Comparison of ENCODE assay signal across 1 cellular context in genomic region chr3:128153156-128154011, GRCh38.
TF ChIP-seq lines count a peak whose summit lies in the region.

TSS of gene EEFSEC (plus strand) at chr3:128153481. CDS start at chr3:128153508, 27 bp downstream.

TF ChIP-seq in K562, 482 proteins besides CTCF, POLR2A, EP300 and RAD21 (continued from another document and continues in another):
- TF ChIP-seq PCBP2 (IDR thresholded peaks at IDR 0.05; ENCODE audit: low read depth, low read length, poor library complexity, severe bottlenecking): no peak
- TF ChIP-seq NR2C1 (IDR thresholded peaks at IDR 0.05): no peak
- TF ChIP-seq NR2C1 (tag; IDR thresholded peaks at IDR 0.05): peak; percentile 56
- TF ChIP-seq ZNF263 (CRISPR knock-in tag; IDR thresholded peaks at IDR 0.05; ENCODE audit: borderline replicate concordance): peak; percentile 43; the same call in 1 of the 2 replicates
- TF ChIP-seq, protein P1, sequence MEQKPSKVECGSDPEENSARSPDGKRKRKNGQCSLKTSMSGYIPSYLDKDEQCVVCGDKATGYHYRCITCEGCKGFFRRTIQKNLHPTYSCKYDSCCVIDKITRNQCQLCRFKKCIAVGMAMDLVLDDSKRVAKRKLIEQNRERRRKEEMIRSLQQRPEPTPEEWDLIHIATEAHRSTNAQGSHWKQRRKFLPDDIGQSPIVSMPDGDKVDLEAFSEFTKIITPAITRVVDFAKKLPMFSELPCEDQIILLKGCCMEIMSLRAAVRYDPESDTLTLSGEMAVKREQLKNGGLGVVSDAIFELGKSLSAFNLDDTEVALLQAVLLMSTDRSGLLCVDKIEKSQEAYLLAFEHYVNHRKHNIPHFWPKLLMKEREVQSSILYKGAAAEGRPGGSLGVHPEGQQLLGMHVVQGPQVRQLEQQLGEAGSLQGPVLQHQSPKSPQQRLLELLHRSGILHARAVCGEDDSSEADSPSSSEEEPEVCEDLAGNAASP (IDR thresholded peaks at IDR 0.05): no peak
- TF ChIP-seq ILK (tag; IDR thresholded peaks at IDR 0.05; ENCODE audit: borderline replicate concordance, low read depth): no peak
- 0 out of 2 replicates have a peak, but pooled peaks have one; percentile 51 for TF ChIP-seq DIDO1 (tag; IDR thresholded peaks at IDR 0.05; ENCODE audit: low read depth)
- no peak for TF ChIP-seq TRIM25 (IDR thresholded peaks at IDR 0.05; ENCODE audit: borderline replicate concordance)
- TF ChIP-seq, protein P2, sequence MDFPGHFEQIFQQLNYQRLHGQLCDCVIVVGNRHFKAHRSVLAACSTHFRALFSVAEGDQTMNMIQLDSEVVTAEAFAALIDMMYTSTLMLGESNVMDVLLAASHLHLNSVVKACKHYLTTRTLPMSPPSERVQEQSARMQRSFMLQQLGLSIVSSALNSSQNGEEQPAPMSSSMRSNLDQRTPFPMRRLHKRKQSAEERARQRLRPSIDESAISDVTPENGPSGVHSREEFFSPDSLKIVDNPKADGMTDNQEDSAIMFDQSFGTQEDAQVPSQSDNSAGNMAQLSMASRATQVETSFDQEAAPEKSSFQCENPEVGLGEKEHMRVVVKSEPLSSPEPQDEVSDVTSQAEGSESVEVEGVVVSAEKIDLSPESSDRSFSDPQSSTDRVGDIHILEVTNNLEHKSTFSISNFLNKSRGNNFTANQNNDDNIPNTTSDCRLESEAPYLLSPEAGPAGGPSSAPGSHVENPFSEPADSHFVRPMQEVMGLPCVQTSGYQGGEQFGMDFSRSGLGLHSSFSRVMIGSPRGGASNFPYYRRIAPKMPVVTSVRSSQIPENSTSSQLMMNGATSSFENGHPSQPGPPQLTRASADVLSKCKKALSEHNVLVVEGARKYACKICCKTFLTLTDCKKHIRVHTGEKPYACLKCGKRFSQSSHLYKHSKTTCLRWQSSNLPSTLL (IDR thresholded peaks at IDR 0.05): no peak
- no peak for TF ChIP-seq TFAM (CRISPR knock-in tag; conservative IDR thresholded peaks at IDR 0.05)
- TF ChIP-seq NR3C1 (CRISPR knock-in tag; IDR thresholded peaks at IDR 0.05): 0 out of 2 replicates have a peak, but pooled peaks have one; percentile 64
- peak; percentile 15; the same call in 1 of the 2 replicates for TF ChIP-seq NR2C2 (CRISPR knock-in tag; IDR thresholded peaks at IDR 0.05)
- TF ChIP-seq NR2C2 (tag; IDR thresholded peaks at IDR 0.05): peak; percentile 47; the same call in 1 of the 2 replicates
- peak; percentile 37; the same call in 1 of the 2 replicates for TF ChIP-seq BHLHE40 (IDR thresholded peaks at IDR 0.05; ENCODE audit: low read length)
- peak; percentile 86 to 91 for TF ChIP-seq MAZ (CRISPR knock-in tag; conservative IDR thresholded peaks at IDR 0.05 in 1 of 2, IDR thresholded peaks at IDR 0.05 in 1 of 2)
- TF ChIP-seq BACH1 (tag; IDR thresholded peaks at IDR 0.05): no peak
- TF ChIP-seq ZNF740 (CRISPR knock-in tag; IDR thresholded peaks at IDR 0.05): peak; percentile 81
- no peak for TF ChIP-seq ZNF740 (tag; IDR thresholded peaks at IDR 0.05)
- 0 out of 2 replicates have a peak, but pooled peaks have one; percentile 43 for TF ChIP-seq RBM34 (IDR thresholded peaks at IDR 0.05; ENCODE audit: borderline replicate concordance, insufficient read depth, low read length)
- no peak for TF ChIP-seq THRAP3 (IDR thresholded peaks at IDR 0.05; ENCODE audit: borderline replicate concordance)
- TF ChIP-seq CREB3L1 (IDR thresholded peaks at IDR 0.05; ENCODE audit: borderline replicate concordance, low read depth): peak; percentile 67; the same call in 1 of the 2 replicates
- TF ChIP-seq ZNF644 (tag; IDR thresholded peaks at IDR 0.05; ENCODE audit: low read depth): no peak; the same call in 1 of the 2 replicates
- peak; percentile 66; the same call in 1 of the 2 replicates for TF ChIP-seq RB1 (IDR thresholded peaks at IDR 0.05; ENCODE audit: low read depth)
- 0 out of 2 replicates have a peak, but pooled peaks have one; percentile 41 for TF ChIP-seq NFRKB (IDR thresholded peaks at IDR 0.05; ENCODE audit: low read depth)
- TF ChIP-seq, protein P3, sequence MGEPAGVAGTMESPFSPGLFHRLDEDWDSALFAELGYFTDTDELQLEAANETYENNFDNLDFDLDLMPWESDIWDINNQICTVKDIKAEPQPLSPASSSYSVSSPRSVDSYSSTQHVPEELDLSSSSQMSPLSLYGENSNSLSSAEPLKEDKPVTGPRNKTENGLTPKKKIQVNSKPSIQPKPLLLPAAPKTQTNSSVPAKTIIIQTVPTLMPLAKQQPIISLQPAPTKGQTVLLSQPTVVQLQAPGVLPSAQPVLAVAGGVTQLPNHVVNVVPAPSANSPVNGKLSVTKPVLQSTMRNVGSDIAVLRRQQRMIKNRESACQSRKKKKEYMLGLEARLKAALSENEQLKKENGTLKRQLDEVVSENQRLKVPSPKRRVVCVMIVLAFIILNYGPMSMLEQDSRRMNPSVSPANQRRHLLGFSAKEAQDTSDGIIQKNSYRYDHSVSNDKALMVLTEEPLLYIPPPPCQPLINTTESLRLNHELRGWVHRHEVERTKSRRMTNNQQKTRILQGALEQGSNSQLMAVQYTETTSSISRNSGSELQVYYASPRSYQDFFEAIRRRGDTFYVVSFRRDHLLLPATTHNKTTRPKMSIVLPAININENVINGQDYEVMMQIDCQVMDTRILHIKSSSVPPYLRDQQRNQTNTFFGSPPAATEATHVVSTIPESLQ (CRISPR knock-in tag; IDR thresholded peaks at IDR 0.05): peak; percentile 75; the same call in 1 of the 2 replicates
- no peak for TF ChIP-seq ZNF23 (CRISPR knock-in tag; IDR thresholded peaks at IDR 0.05)
- TF ChIP-seq KDM5B (IDR thresholded peaks at IDR 0.05; ENCODE audit: insufficient replicate concordance, low read depth, low read length): peak; percentile 52
- TF ChIP-seq SRSF3 (IDR thresholded peaks at IDR 0.05; ENCODE audit: insufficient read depth, low read length): no peak
- peak; percentile 28 for TF ChIP-seq NEUROD1 (IDR thresholded peaks at IDR 0.05; ENCODE audit: borderline replicate concordance, low read depth, low read length, partially characterized antibody)
- 0 out of 2 replicates have a peak, but pooled peaks have one; percentile 44 for TF ChIP-seq ZBTB7A (IDR thresholded peaks at IDR 0.05; ENCODE audit: borderline replicate concordance, control insufficient read depth, low read depth, low read length)
- peak; percentile 32 for TF ChIP-seq SMAD4 (CRISPR knock-in tag; conservative IDR thresholded peaks at IDR 0.05)
- TF ChIP-seq HCFC1 (IDR thresholded peaks at IDR 0.05; ENCODE audit: low read depth, low read length): peak; percentile 77
- peak; percentile 81 for TF ChIP-seq ZFX (CRISPR knock-in tag; IDR thresholded peaks at IDR 0.05)
- TF ChIP-seq PRPF4 (IDR thresholded peaks at IDR 0.05; ENCODE audit: insufficient read depth, low read depth, low read length, poor library complexity, severe bottlenecking): no peak
- 0 out of 2 replicates have a peak, but pooled peaks have one; percentile 45 for TF ChIP-seq ZBTB26 (CRISPR knock-in tag; IDR thresholded peaks at IDR 0.05)
- 0 out of 2 replicates have a peak, but pooled peaks have one; percentile 22 for TF ChIP-seq PML (IDR thresholded peaks at IDR 0.05; ENCODE audit: low read length)
- TF ChIP-seq EGR1 (conservative IDR thresholded peaks at IDR 0.05): peak; percentile 51; the same call in 1 of the 2 replicates
- 0 out of 2 replicates have a peak, but pooled peaks have one; percentile 11 for TF ChIP-seq DEAF1 (CRISPR knock-in tag; IDR thresholded peaks at IDR 0.05)
- peak; percentile 90 for TF ChIP-seq POLR2G (IDR thresholded peaks at IDR 0.05; ENCODE audit: low read depth, low read length)
- TF ChIP-seq RBBP5 (IDR thresholded peaks at IDR 0.05; ENCODE audit: borderline replicate concordance, insufficient read depth, low read length, poor library complexity, severe bottlenecking): peak; percentile 91
- TF ChIP-seq, protein P4, sequence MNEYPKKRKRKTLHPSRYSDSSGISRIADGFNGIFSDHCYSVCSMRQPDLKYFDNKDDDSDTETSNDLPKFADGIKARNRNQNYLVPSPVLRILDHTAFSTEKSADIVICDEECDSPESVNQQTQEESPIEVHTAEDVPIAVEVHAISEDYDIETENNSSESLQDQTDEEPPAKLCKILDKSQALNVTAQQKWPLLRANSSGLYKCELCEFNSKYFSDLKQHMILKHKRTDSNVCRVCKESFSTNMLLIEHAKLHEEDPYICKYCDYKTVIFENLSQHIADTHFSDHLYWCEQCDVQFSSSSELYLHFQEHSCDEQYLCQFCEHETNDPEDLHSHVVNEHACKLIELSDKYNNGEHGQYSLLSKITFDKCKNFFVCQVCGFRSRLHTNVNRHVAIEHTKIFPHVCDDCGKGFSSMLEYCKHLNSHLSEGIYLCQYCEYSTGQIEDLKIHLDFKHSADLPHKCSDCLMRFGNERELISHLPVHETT (CRISPR knock-in tag; conservative IDR thresholded peaks at IDR 0.05 in 1 of 2, IDR thresholded peaks at IDR 0.05 in 1 of 2): peak in 1 of 2 experiments; percentile 97; a peak in 2 of 4 replicates
- TF ChIP-seq RBM17 (IDR thresholded peaks at IDR 0.05; ENCODE audit: borderline replicate concordance, low read depth, low read length): no peak
- TF ChIP-seq STAT6 (CRISPR knock-in tag; IDR thresholded peaks at IDR 0.05): no peak
